Comparison of ENCODE assay signal across 16 cellular contexts in genomic region chr1:226754797-226755533, GRCh38.
DNase-seq lines count a peak whose midpoint lies in the region; ATAC-seq lines count a peak whose summit lies in the region.
"Had no signal": no experiment of that assay in that cellular context is flagged by ENCODE, and none has a peak within 500 bp of the region (broad histone marks: within the 10 kb centered on the region; RNA-seq: fewer than 3 reads in every experiment).

No MANE protein-coding gene starts in this region.

- H3K27ac Mint-ChIP-seq in activated naive CD4-positive, alpha-beta T cell treated with anti-CD3 and anti-CD28 coated beads, Interleukin-2, amount 50 U/mL, for 24 hours, result peak overlapping the region; percentile 32
- H3K27ac Mint-ChIP-seq in activated naive CD8-positive, alpha-beta T cell treated with anti-CD3 and anti-CD28 coated beads, Interleukin-2, amount 50 U/mL, for 24 hours, result peak overlapping the region; percentile 25

- H3K9me3 Mint-ChIP-seq in activated naive CD4-positive, alpha-beta T cell treated with anti-CD3 and anti-CD28 coated beads, Interleukin-2, amount 50 U/mL, for 24 hours, result no peaks in the 10 kb centered on the region
- H3K9me3 Mint-ChIP-seq in activated naive CD8-positive, alpha-beta T cell treated with anti-CD3 and anti-CD28 coated beads, Interleukin-2, amount 50 U/mL, for 24 hours, result no peaks in the 10 kb centered on the region
- H3K9me3 Mint-ChIP-seq: CD8-positive, alpha-beta memory T cell had no signal

- no peaks in the 10 kb centered on the region for H3K27me3 Mint-ChIP-seq in activated naive CD4-positive, alpha-beta T cell treated with anti-CD3 and anti-CD28 coated beads, Interleukin-2, amount 50 U/mL, for 24 hours
- no peaks in the 10 kb centered on the region for H3K27me3 Mint-ChIP-seq in activated naive CD8-positive, alpha-beta T cell treated with anti-CD3 and anti-CD28 coated beads, Interleukin-2, amount 50 U/mL, for 24 hours

- peaks cover 42% of the 10 kb centered on the region for H3K4me1 Mint-ChIP-seq in activated naive CD4-positive, alpha-beta T cell treated with anti-CD3 and anti-CD28 coated beads, Interleukin-2, amount 50 U/mL, for 24 hours
- H3K4me1 Mint-ChIP-seq in activated naive CD8-positive, alpha-beta T cell treated with anti-CD3 and anti-CD28 coated beads, Interleukin-2, amount 50 U/mL, for 24 hours, result peaks cover 21% of the 10 kb centered on the region

- DNase-seq in activated naive CD4-positive, alpha-beta T cell (lab: John Stamatoyannopoulos, UW), result no peak
- DNase-seq in OCI-M1 (lab: John Stamatoyannopoulos, UW), result peak; percentile 39
- no peak for DNase-seq in activated naive CD8-positive, alpha-beta T cell treated with anti-CD3 and anti-CD28 coated beads, Interleukin-2, amount 50 U/mL, for 24 hours
- no peak for DNase-seq in activated CD8-positive, alpha-beta memory T cell treated with anti-CD3 and anti-CD28 coated beads for 24 hours
- no peak for DNase-seq in anterior cingulate cortex (lab: John Stamatoyannopoulos, UW)
- DNase-seq: ACHN; CD8-positive, alpha-beta memory T cell; GF-D8; NCI-H1930; NCI-H2171; NCI-H446 treated with DMSO at 0.1 percent for 48 hours; NCI-H748 treated with DMSO at 0.1 percent for 48 hours; PC-9 had no signal

- H3K4me3 Mint-ChIP-seq in activated naive CD4-positive, alpha-beta T cell treated with anti-CD3 and anti-CD28 coated beads, Interleukin-2, amount 50 U/mL, for 24 hours, result no peak overlapping the region
- H3K4me3 Mint-ChIP-seq in activated naive CD8-positive, alpha-beta T cell treated with anti-CD3 and anti-CD28 coated beads, Interleukin-2, amount 50 U/mL, for 24 hours, result no peak overlapping the region
- H3K4me3 Mint-ChIP-seq: CD8-positive, alpha-beta memory T cell had no signal

- ATAC-seq in activated naive CD8-positive, alpha-beta T cell treated with anti-CD3 and anti-CD28 coated beads, Interleukin-2, amount 50 U/mL, for 24 hours, result no peak
- no peak for ATAC-seq in HG02588 (IDR thresholded peaks at IDR 0.05; ENCODE audit: unreplicated experiment)
- ATAC-seq: HepG2 had no signal

- no peaks in the 10 kb centered on the region for H3K36me3 Mint-ChIP-seq in activated naive CD4-positive, alpha-beta T cell treated with anti-CD3 and anti-CD28 coated beads, Interleukin-2, amount 50 U/mL, for 24 hours
- no peaks in the 10 kb centered on the region for H3K36me3 Mint-ChIP-seq in activated naive CD8-positive, alpha-beta T cell treated with anti-CD3 and anti-CD28 coated beads, Interleukin-2, amount 50 U/mL, for 24 hours (ENCODE audit: low read depth)
- H3K36me3 Mint-ChIP-seq: CD8-positive, alpha-beta memory T cell had no signal
